In genomic region chr18:50266248-50266704, GRCh38 we compare ENCODE assay signal across 9 cellular contexts. TPM values are rescaled to one million over a fixed set of nuclear protein-coding genes. Genes with fewer than 3 reads are reported as not detected.
DNase-seq lines count a peak whose midpoint lies in the region; ATAC-seq and TF ChIP-seq lines count a peak whose summit lies in the region.
"Had no signal": no experiment of that assay in that cellular context is flagged by ENCODE, and none has a peak within 500 bp of the region (broad histone marks: within the 10 kb centered on the region; RNA-seq: fewer than 3 reads in every experiment).

TSS of gene CFAP53 (minus strand) at chr18:50266495. CDS start at chr18:50266404, 91 bp downstream.

- DNase-seq in AG04449 (ENCODE audit: low read depth, low spot score), result peak; percentile 29
- DNase-seq in NCI-H2227 (lab: John Stamatoyannopoulos, UW; ENCODE audit: unreplicated experiment), result peak; percentile 86
- peak; percentile 91 for DNase-seq in activated B cell treated with CpG ODN at 0.5 μM for 24 hours
- peak; percentile 75 for DNase-seq in central memory CD4-positive, alpha-beta T cell
- DNase-seq in islet precursor cell, result peak; percentile 96
- DNase-seq in stimulated activated CD4-positive, alpha-beta T cell treated with anti-CD3 and anti-CD28 coated beads, Interleukin-12 subunit alpha, Interleukin-12 subunit beta, amount 100 ng/mL, for 24 hours (ENCODE audit: low read depth in 2 of 2), result peak; percentile 70 to 85

- CTCF ChIA-PET in AG04449 (lab: Yijun Ruan, JAX) (interaction anchor here (0.9 to 4.1 kb wide), 4 partner anchors 11 to 163 kb away, joined by 3 to 29 read pairs (median 4); partner anchors contain the start of gene MBD1), activated B cell treated with CpG ODN at 0.5 μM for 24 hours (lab: Charles Lee) (interaction anchor here (1.1 to 2.6 kb wide), 5 partner anchors 12 to 108 kb away, joined by 4 to 14 read pairs (median 7); partner anchors contain the start of genes MBD1 and SKA1)

- intact Hi-C loops in activated B cell treated with CpG ODN at 0.5 μM for 24 hours (cut with micrococcal nuclease), result loop anchor here (1.0 to 10.0 kb wide), 10 partner anchors 15 to 1791 kb away; partner anchors contain the start of genes ACAA2, CXXC1, DYM and MBD1

- no peaks in the 10 kb centered on the region for H3K9me3 Mint-ChIP-seq in activated B cell treated with CpG ODN at 0.5 μM for 24 hours

- peak within 1 kb of the TSS; percentile 87 for H3K4me3 ChIP-seq in AG04449 (ENCODE audit: low read depth, low read length)

- H3K27me3 Mint-ChIP-seq in activated B cell treated with CpG ODN at 0.5 μM for 24 hours, result no peaks in the 10 kb centered on the region

- peak within 1 kb of the TSS; percentile 89 for H3K4me3 Mint-ChIP-seq in activated B cell treated with CpG ODN at 0.5 μM for 24 hours

- TF ChIP-seq CTCF in AG04449 (IDR thresholded peaks at IDR 0.05; ENCODE audit: insufficient read depth, low read length, missing control alignments) (no peak), activated B cell treated with CpG ODN at 0.5 μM for 24 hours (IDR thresholded peaks at IDR 0.05) (no peak)

- H3K27ac Mint-ChIP-seq in activated B cell treated with CpG ODN at 0.5 μM for 24 hours, result peak within 1 kb of the TSS; percentile 88

- ATAC-seq in GM18868 (IDR thresholded peaks at IDR 0.05; ENCODE audit: unreplicated experiment) (peak; percentile 97), HG03103 (IDR thresholded peaks at IDR 0.05; ENCODE audit: low read depth, unreplicated experiment) (peak; percentile 83), activated B cell treated with CpG ODN at 0.5 μM for 24 hours (ENCODE audit: low read depth) (peak; percentile 80)
- ATAC-seq: HCT116 had no signal

- H3K4me1 Mint-ChIP-seq in activated B cell treated with CpG ODN at 0.5 μM for 24 hours, result peaks cover 28% of the 10 kb centered on the region

- POLR2A ChIA-PET in AG04449 (lab: Yijun Ruan, JAX) (interaction anchor here (1.8 kb wide), 1 partner anchor 15 kb away, joined by 6 read pairs; the partner anchor contains the start of gene MBD1), activated B cell treated with CpG ODN at 0.5 μM for 24 hours (lab: Charles Lee) (interaction anchor here (0.5 to 4.0 kb wide), 11 partner anchors 15 to 835 kb away, joined by 3 to 44 read pairs (median 3); partner anchors contain the start of genes C18orf32, MBD1 and SKA1)

- H3K36me3 Mint-ChIP-seq in activated B cell treated with CpG ODN at 0.5 μM for 24 hours (ENCODE audit: low read depth), result peaks cover 23% of the 10 kb centered on the region

RNA-seq across cellular contexts. Expression of gene CFAP53, which starts in this region (rescaled TPM):
- total RNA-seq in activated B cell treated with CpG ODN at 0.5 μM for 24 hours, result 0.27 and 0.29 TPM in 2 replicates

Comparison
In these comparisons a context has a peak if more than half of its experiments do, and no peak if none do; other contexts are left out.
1. Peak in every context shown above with its lines: DNase-seq, ATAC-seq and H3K4me3 ChIP-seq.
2. Peak in DNase-seq and ATAC-seq in activated B cell treated with CpG ODN at 0.5 μM for 24 hours; RNA of the gene not detected or under 1 TPM.
3. DNase-seq: peak in every context shown above with its lines; median percentile 96 in islet precursor cell; 91 in activated B cell treated with CpG ODN at 0.5 μM for 24 hours; 86 in NCI-H2227; 78 in stimulated activated CD4-positive, alpha-beta T cell treated with anti-CD3 and anti-CD28 coated beads, Interleukin-12 subunit alpha, Interleukin-12 subunit beta, amount 100 ng/mL, for 24 hours; 75 in central memory CD4-positive, alpha-beta T cell; 29 in AG04449.